ENCODE assay signal across 22 cellular contexts in the genomic region with DNA sequence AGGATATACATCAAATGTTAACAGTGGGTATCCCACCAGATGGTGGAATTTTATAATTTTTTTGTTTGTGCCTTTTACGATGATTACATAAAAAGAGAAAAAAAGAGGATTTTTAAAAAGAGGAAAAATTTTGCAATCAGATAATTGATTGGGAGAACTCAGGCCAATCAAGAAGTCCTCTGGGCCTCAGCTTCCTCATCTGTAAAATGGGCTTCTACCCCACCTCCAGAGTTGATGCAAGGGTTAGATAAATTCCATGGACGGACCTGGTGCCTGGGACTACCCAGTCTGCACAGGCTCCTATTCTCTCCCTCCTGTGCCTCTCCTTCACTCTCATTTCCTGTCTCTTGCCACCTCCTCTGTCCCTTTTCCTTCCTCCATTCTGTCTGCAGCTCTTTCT.
DNase-seq lines count a peak whose midpoint lies in the region; ATAC-seq, FAIRE-seq and TF ChIP-seq lines count a peak whose summit lies in the region.
"Had no signal": no experiment of that assay in that cellular context is flagged by ENCODE, and none has a peak within 500 bp of the region (broad histone marks: within the 10 kb centered on the region; RNA-seq: fewer than 3 reads in every experiment).

No MANE protein-coding gene starts in this region.

- TF ChIP-seq POLR2A in HepG2 (IDR thresholded peaks at IDR 0.05; ENCODE audit: insufficient read depth in 1 of 2, low read depth in 2 of 2, low read length in 2 of 2) (no peak), right lobe of liver (IDR thresholded peaks at IDR 0.05) (no peak)

- H3K79me1 ChIP-seq in neuronal stem cell (ENCODE audit: low read depth, low read length), result no peaks in the 10 kb centered on the region

- no peak overlapping the region for H3K18ac ChIP-seq in neuronal stem cell (ENCODE audit: low read length)

- H4K20me1 ChIP-seq in HepG2 (ENCODE audit: insufficient read depth, low read length), result no peaks in the 10 kb centered on the region
- H4K20me1 ChIP-seq: BLaER1 treated with 17β-estradiol and CSF1 and Interleukin-3, amounts not matched to agents 10 nM and 100 nM had no signal

- no peak overlapping the region for H2BK15ac ChIP-seq in neuronal stem cell (ENCODE audit: low read length)

- H3K36me3 Mint-ChIP-seq in endodermal cell (ENCODE audit: low read depth), result peaks cover 2% of the 10 kb centered on the region
- H3K36me3 Mint-ChIP-seq: CD8-positive, alpha-beta T cell had no signal

- no peak overlapping the region for H2BK12ac ChIP-seq in neuronal stem cell (ENCODE audit: low read length)

- no peak overlapping the region for H4K8ac ChIP-seq in neuronal stem cell (ENCODE audit: low read depth, low read length)

- no peak overlapping the region for H2BK120ac ChIP-seq in neuronal stem cell (ENCODE audit: low read depth, low read length)

- H3K4me1 ChIP-seq in HepG2 (ENCODE audit: insufficient read depth, low read length) (peaks cover 92% of the 10 kb centered on the region), right lobe of liver (peaks cover 0 to 10% (median 3%) of the 10 kb centered on the region in 4 donors), endodermal cell (ENCODE audit: control insufficient read depth, insufficient read depth, low read length) (peaks cover 3% of the 10 kb centered on the region), neuronal stem cell (ENCODE audit: control insufficient read depth in 2 of 2, insufficient read depth in 1 of 2, low read depth in 1 of 2, low read length in 2 of 2) (peaks cover 0 to 20% of the 10 kb centered on the region in 2 donors)
- H3K4me1 ChIP-seq: BLaER1 treated with 17β-estradiol and CSF1 and Interleukin-3, amounts not matched to agents 10 nM and 100 nM had no signal

- no peak overlapping the region for H3K4me3 Mint-ChIP-seq in endodermal cell
- H3K4me3 Mint-ChIP-seq: B cell; CD4-positive, alpha-beta T cell; CD8-positive, alpha-beta T cell had no signal

- H3K9me3 Mint-ChIP-seq in endodermal cell, result no peaks in the 10 kb centered on the region
- H3K9me3 Mint-ChIP-seq: CD4-positive, alpha-beta T cell; CD8-positive, alpha-beta T cell had no signal

- ATAC-seq in HepG2 (no peak), right lobe of liver (no peak), GM21723 (IDR thresholded peaks at IDR 0.05; ENCODE audit: unreplicated experiment) (no peak), HG02970 (IDR thresholded peaks at IDR 0.05; ENCODE audit: low FRiP score, unreplicated experiment) (no peak)
- ATAC-seq: A549; CD8-positive, alpha-beta T cell had no signal

- no peak for FAIRE-seq in HepG2 (lab: Jason Lieb, UNC)
- FAIRE-seq: A549, D721Med, G401.6, GM12891, GM19239 had no signal

- TF ChIP-seq EP300 in HepG2 (IDR thresholded peaks at IDR 0.05; ENCODE audit: low read depth in 2 of 2, low read length in 2 of 2) (no peak), HepG2 (CRISPR knock-in tag; IDR thresholded peaks at IDR 0.05; ENCODE audit: borderline replicate concordance) (no peak)

- H3K23ac ChIP-seq in neuronal stem cell (ENCODE audit: low read depth, low read length, poor library complexity), result no peak overlapping the region

- no peak overlapping the region for H4K91ac ChIP-seq in neuronal stem cell (ENCODE audit: low read depth, low read length, poor library complexity)

- BruUV-seq in HepG2 (replicated peaks; lab: Mats Ljungman, UMichigan), result no TSS peak

- H3K4ac ChIP-seq in neuronal stem cell (ENCODE audit: low read length), result no peak overlapping the region

- peak overlapping the region; percentile 0 for H2AK5ac ChIP-seq in neuronal stem cell (ENCODE audit: low read depth, low read length)

- DNase-seq in HepG2 (ENCODE audit: low spot score), result no peak
- DNase-seq in right lobe of liver, result no peak
- no peak for DNase-seq in endodermal cell
- no peak for DNase-seq in neuronal stem cell (ENCODE audit: low spot score)
- DNase-seq: AML-193; Caco-2; Calu3; CD4-positive, alpha-beta T cell; CD8-positive, alpha-beta T cell; DMS79 treated with DMSO at 0.1 percent for 48 hours; GF-D8 had no signal

- 95% methylated on average over 2 of the region's 2 CpGs for WGBS in HepG2 (ENCODE audit: low lambda C conversion rate)
- 60% methylated on average over 1 of the region's 2 CpGs for WGBS in right lobe of liver (ENCODE audit: insufficient coverage, low coverage, low lambda C conversion rate, missing lambda C conversion rate)
- 97 to 100% methylated on average over 2 of the region's 2 CpGs for WGBS in endodermal cell (ENCODE audit: insufficient coverage in 1 of 2, insufficient read length in 1 of 2), 2 experiments
- WGBS in neuronal stem cell (ENCODE audit: extremely low coverage in 2 of 2, insufficient read length in 2 of 2, insufficient replicate concordance in 1 of 2), 2 donors, result 100% methylated on average over 1 of the region's 2 CpGs; no CpG with 5 or more reads in 1 of the 2 donors

- H3K27me3 ChIP-seq in HepG2 (ENCODE audit: control insufficient read depth in 1 of 2, insufficient read depth in 2 of 2, low read length in 2 of 2), result no peaks in the 10 kb centered on the region
- no peaks in the 10 kb centered on the region for H3K27me3 ChIP-seq in right lobe of liver
- no peaks in the 10 kb centered on the region for H3K27me3 ChIP-seq in endodermal cell (ENCODE audit: control insufficient read depth, insufficient read depth, low read length, poor library complexity, severe bottlenecking)
- H3K27me3 ChIP-seq in neuronal stem cell (ENCODE audit: control insufficient read depth in 3 of 3, insufficient read depth in 3 of 3, low read depth in 1 of 3, low read length in 3 of 3), result peaks cover 0 to 33% (median 0%) of the 10 kb centered on the region in 3 experiments
- H3K27me3 ChIP-seq: BLaER1 treated with 17β-estradiol and CSF1 and Interleukin-3, amounts not matched to agents 10 nM and 100 nM had no signal

- POLR2A ChIA-PET in HepG2 (lab: Yijun Ruan, JAX), result interaction anchor here (4.9 kb wide), 1 partner anchor 10 kb away, joined by 42 read pairs; no protein-coding TSS in a partner anchor

- intact Hi-C loops in HepG2 (cut with micrococcal nuclease; ENCODE audit: unreplicated experiment), result no loop called here
- intact Hi-C loops in right lobe of liver (cut with DNase I), result no loop called here

- in situ Hi-C loops in HepG2 (cut with HindIII; ENCODE audit: extremely low pct_ligation_motif_present, low pct_unique_long_range_greater_than_20kb), result no loop called here

- H3K27ac ChIP-seq in HepG2 (ENCODE audit: extremely low read length, insufficient read depth, low read length) (no peak overlapping the region), right lobe of liver (no peak overlapping the region), endodermal cell (ENCODE audit: low read depth, low read length) (no peak overlapping the region), neuronal stem cell (replicated peaks; ENCODE audit: low read length) (no peak overlapping the region)
- H3K27ac ChIP-seq: 22Rv1; A549; BLaER1 treated with 17β-estradiol and CSF1 and Interleukin-3, amounts not matched to agents 10 nM and 100 nM; C4-2B had no signal

- H3K4me2 ChIP-seq in HepG2 (ENCODE audit: low read depth, low read length) (no peak overlapping the region), neuronal stem cell (ENCODE audit: insufficient read depth, low read length, poor library complexity, severe bottlenecking) (no peak overlapping the region)
- H3K4me2 ChIP-seq: A549; BLaER1 treated with 17β-estradiol and CSF1 and Interleukin-3, amounts not matched to agents 10 nM and 100 nM had no signal

- H3K36me3 ChIP-seq in HepG2 (replicated peaks in 1 of 2; ENCODE audit: control insufficient read depth in 1 of 2, insufficient read depth in 2 of 2, low read length in 2 of 2) (no peaks in the 10 kb centered on the region), right lobe of liver (no peaks in the 10 kb centered on the region), endodermal cell (ENCODE audit: control insufficient read depth, insufficient read depth, low read length) (peaks cover 14% of the 10 kb centered on the region), neuronal stem cell (replicated peaks in 1 of 2; ENCODE audit: control insufficient read depth in 2 of 2, insufficient read depth in 2 of 2, low read length in 2 of 2) (no peaks in the 10 kb centered on the region)
- H3K36me3 ChIP-seq: BLaER1 treated with 17β-estradiol and CSF1 and Interleukin-3, amounts not matched to agents 10 nM and 100 nM had no signal

- no peak overlapping the region for H2AFZ ChIP-seq in HepG2 (ENCODE audit: low read length)
- no peak overlapping the region for H2AFZ ChIP-seq in neuronal stem cell (ENCODE audit: low read length)

- no peak overlapping the region for H2BK5ac ChIP-seq in neuronal stem cell (ENCODE audit: low read length)

- H3K9ac ChIP-seq in HepG2 (ENCODE audit: insufficient read depth, low read depth, low read length) (no peak overlapping the region), endodermal cell (ENCODE audit: extremely low read depth, low read length, poor library complexity, severe bottlenecking) (no peak overlapping the region), neuronal stem cell (ENCODE audit: low read depth, low read length, poor library complexity) (no peak overlapping the region)
- H3K9ac ChIP-seq: BLaER1 treated with 17β-estradiol and CSF1 and Interleukin-3, amounts not matched to agents 10 nM and 100 nM had no signal

- no peak for TF ChIP-seq RAD21 in HepG2 (CRISPR knock-in tag; IDR thresholded peaks at IDR 0.05)

- H3K14ac ChIP-seq in neuronal stem cell (ENCODE audit: low read length), result no peak overlapping the region

- H3K4me1 Mint-ChIP-seq in endodermal cell, result peaks cover 13% of the 10 kb centered on the region
- H3K4me1 Mint-ChIP-seq: B cell had no signal

- CTCF ChIA-PET in HepG2 (lab: Yijun Ruan, JAX; ENCODE audit: low intra/inter-chr PET ratio, low total read pairs), result no interaction called here

- no peak overlapping the region for H3K4me3 ChIP-seq in HepG2 (replicated peaks in 1 of 3; ENCODE audit: insufficient read depth in 1 of 3, low read depth in 2 of 3, low read length in 3 of 3)
- no peak overlapping the region for H3K4me3 ChIP-seq in right lobe of liver
- H3K4me3 ChIP-seq in endodermal cell (ENCODE audit: low read length), result no peak overlapping the region
- H3K4me3 ChIP-seq in neuronal stem cell (ENCODE audit: low read length in 2 of 2), result no peak overlapping the region
- H3K4me3 ChIP-seq: A549; BLaER1 treated with 17β-estradiol and CSF1 and Interleukin-3, amounts not matched to agents 10 nM and 100 nM had no signal

- H3K79me2 ChIP-seq in HepG2 (ENCODE audit: insufficient read depth, low read length), result peaks cover 6% of the 10 kb centered on the region

- H3K9me3 ChIP-seq in HepG2 (ENCODE audit: low read length), result no peaks in the 10 kb centered on the region
- H3K9me3 ChIP-seq in right lobe of liver, result no peaks in the 10 kb centered on the region
- no peaks in the 10 kb centered on the region for H3K9me3 ChIP-seq in endodermal cell (ENCODE audit: control insufficient read depth, low read length)
- no peaks in the 10 kb centered on the region for H3K9me3 ChIP-seq in neuronal stem cell (replicated peaks in 1 of 2; ENCODE audit: control insufficient read depth in 2 of 2, insufficient read depth in 1 of 2, low read depth in 1 of 2, low read length in 2 of 2)
- H3K9me3 ChIP-seq: A549; BLaER1 treated with 17β-estradiol and CSF1 and Interleukin-3, amounts not matched to agents 10 nM and 100 nM; Caco-2 had no signal

- TF ChIP-seq CTCF in HepG2 (CRISPR knock-in tag; IDR thresholded peaks at IDR 0.05) (no peak), right lobe of liver (IDR thresholded peaks at IDR 0.05) (no peak), endodermal cell (conservative IDR thresholded peaks at IDR 0.05) (no peak)

- H3K27ac Mint-ChIP-seq in endodermal cell, result peak overlapping the region; percentile 23
- H3K27ac Mint-ChIP-seq: B cell; CD4-positive, alpha-beta T cell; CD8-positive, alpha-beta T cell had no signal

- no peaks in the 10 kb centered on the region for H3K27me3 Mint-ChIP-seq in endodermal cell (ENCODE audit: insufficient read depth)
- H3K27me3 Mint-ChIP-seq: CD4-positive, alpha-beta T cell had no signal
